In genomic region chr9:128946544-128946943, GRCh38 we compare ENCODE assay signal across 8 cellular contexts. TPM values are rescaled to one million over a fixed set of nuclear protein-coding genes. Genes with fewer than 3 reads are reported as not detected.
A peak's percentile ranks its signal among the peaks of the same experiment; 100 is the strongest.
DNase-seq lines count a peak whose midpoint lies in the region; ATAC-seq, FAIRE-seq and TF ChIP-seq lines count a peak whose summit lies in the region.

No MANE protein-coding gene starts in this region.

- H4K20me1 ChIP-seq in DOHH2 (ENCODE audit: control insufficient read depth, insufficient read depth, low read depth, low read length), result no peaks in the 10 kb centered on the region

- FAIRE-seq in frontal cortex (lab: Jason Lieb, UNC), result no peak

- no peak for TF ChIP-seq EP300 in esophagus muscularis mucosa (IDR thresholded peaks at IDR 0.05)

- H3K9me3 ChIP-seq in DOHH2 (ENCODE audit: control insufficient read depth, insufficient read depth, low read length), result no peaks in the 10 kb centered on the region
- no peaks in the 10 kb centered on the region for H3K9me3 ChIP-seq in RWPE2 (ENCODE audit: severe bottlenecking)
- no peaks in the 10 kb centered on the region for H3K9me3 ChIP-seq in esophagus muscularis mucosa
- H3K9me3 ChIP-seq in trophoblast cell (ENCODE audit: insufficient read depth, low read depth, low read length), result no peaks in the 10 kb centered on the region

- ATAC-seq in RWPE2 (ENCODE audit: low read depth), result no peak
- no peak for ATAC-seq in HG03095 (IDR thresholded peaks at IDR 0.05; ENCODE audit: unreplicated experiment)
- ATAC-seq in HG02884 (IDR thresholded peaks at IDR 0.05; ENCODE audit: unreplicated experiment), result no peak

- no peak overlapping the region for H2BK12ac ChIP-seq in trophoblast cell (ENCODE audit: low read length)

- H3K23ac ChIP-seq in trophoblast cell (ENCODE audit: low read length), result no peak overlapping the region

- H3K27ac ChIP-seq in DOHH2 (ENCODE audit: low read depth, low read length) (no peak overlapping the region), RWPE2 (ENCODE audit: poor library complexity, severe bottlenecking) (no peak overlapping the region), esophagus muscularis mucosa (replicated peaks in 1 of 4) (peak overlapping the region; percentile 92 to 99 (median 97)), trophoblast cell (ENCODE audit: low read depth, low read length) (no peak overlapping the region)

- 78% methylated on average over 8 of the region's 9 CpGs for WGBS in esophagus muscularis mucosa
- no CpG with 5 or more reads among the region's 9 CpGs for WGBS in trophoblast cell (ENCODE audit: extremely low coverage, insufficient coverage, insufficient read length)

- peak overlapping the region; percentile 29 for H3K4ac ChIP-seq in trophoblast cell (ENCODE audit: low read depth, low read length)

- H3K18ac ChIP-seq in trophoblast cell (ENCODE audit: low read length), result no peak overlapping the region

- H2BK5ac ChIP-seq in trophoblast cell (ENCODE audit: low read depth, low read length, poor library complexity), result no peak overlapping the region

- peak overlapping the region; percentile 93 for H3K4me3 ChIP-seq in DOHH2 (ENCODE audit: low read length)
- H3K4me3 ChIP-seq in RWPE2 (ENCODE audit: severe bottlenecking), result peak overlapping the region; percentile 69
- peak overlapping the region; percentile 86 to 98 (median 92) for H3K4me3 ChIP-seq in esophagus muscularis mucosa
- H3K4me3 ChIP-seq in trophoblast cell (ENCODE audit: low read depth, low read length), result peak overlapping the region; percentile 99

- H3K9ac ChIP-seq in trophoblast cell (ENCODE audit: low read length), result no peak overlapping the region

- intact Hi-C loops in esophagus muscularis mucosa (cut with DNase I), result no loop called here

- peak overlapping the region; percentile 83 for H3K4me2 ChIP-seq in DOHH2 (ENCODE audit: low read length)
- peak overlapping the region; percentile 80 for H3K4me2 ChIP-seq in trophoblast cell (ENCODE audit: low read length)

- H3K79me1 ChIP-seq in trophoblast cell (ENCODE audit: low read length), result peaks cover 11% of the 10 kb centered on the region

- H3K4me1 ChIP-seq in DOHH2 (ENCODE audit: control insufficient read depth, low read length), result peaks cover 14% of the 10 kb centered on the region
- H3K4me1 ChIP-seq in RWPE2 (ENCODE audit: insufficient read depth, poor library complexity, severe bottlenecking), result no peaks in the 10 kb centered on the region
- peaks cover 30 to 42% (median 38%) of the 10 kb centered on the region in 4 donors for H3K4me1 ChIP-seq in esophagus muscularis mucosa
- peaks cover 14 to 20% of the 10 kb centered on the region in 2 experiments for H3K4me1 ChIP-seq in trophoblast cell (ENCODE audit: control insufficient read depth in 1 of 2, insufficient read depth in 2 of 2, low read length in 2 of 2)

- peaks cover 49% of the 10 kb centered on the region for H3K79me2 ChIP-seq in DOHH2 (ENCODE audit: control insufficient read depth, low read length)
- H3K79me2 ChIP-seq in trophoblast cell (ENCODE audit: control insufficient read depth, insufficient read depth, low read length, poor library complexity), result peaks cover 10% of the 10 kb centered on the region

- TF ChIP-seq CTCF in DOHH2 (IDR thresholded peaks at IDR 0.05; ENCODE audit: low read depth, low read length, poor library complexity, severe bottlenecking) (no peak), RWPE2 (IDR thresholded peaks at IDR 0.05; ENCODE audit: poor library complexity, severe bottlenecking) (no peak), esophagus muscularis mucosa (IDR thresholded peaks at IDR 0.05) (no peak)

- H2AFZ ChIP-seq in trophoblast cell (ENCODE audit: insufficient read depth, low read length, poor library complexity), result no peak overlapping the region

- H3K27me3 ChIP-seq in DOHH2 (ENCODE audit: control insufficient read depth, low read length) (no peaks in the 10 kb centered on the region), RWPE2 (ENCODE audit: insufficient read depth, poor library complexity, severe bottlenecking) (no peaks in the 10 kb centered on the region), esophagus muscularis mucosa (no peaks in the 10 kb centered on the region), trophoblast cell (ENCODE audit: insufficient read depth, low read length) (no peaks in the 10 kb centered on the region)

- no peaks in the 10 kb centered on the region for H3K9me2 ChIP-seq in DOHH2 (replicated peaks; ENCODE audit: control insufficient read depth, low read length)

- H2AK5ac ChIP-seq in trophoblast cell (ENCODE audit: low read length), result peak overlapping the region; percentile 3

- DNase-seq in RWPE2 (ENCODE audit: low spot score) (no peak), esophagus muscularis mucosa (ENCODE audit: extremely low spot score) (no peak), trophoblast cell (no peak), NCI-H146 (lab: John Stamatoyannopoulos, UW) (no peak), frontal cortex (ENCODE audit: low spot score in 2 of 2) (no peak)

- no peak for TF ChIP-seq POLR2A in esophagus muscularis mucosa (IDR thresholded peaks at IDR 0.05; ENCODE audit: low read depth)

- no peak overlapping the region for H3K14ac ChIP-seq in trophoblast cell (ENCODE audit: low read length)

- H2BK120ac ChIP-seq in trophoblast cell (ENCODE audit: insufficient read depth, low read length, poor library complexity), result no peak overlapping the region

- no peaks in the 10 kb centered on the region; the same call in 1 of the 2 replicates for H3F3A ChIP-seq in DOHH2 (ENCODE audit: control insufficient read depth, insufficient read depth)

- no peak overlapping the region for H4K12ac ChIP-seq in trophoblast cell (ENCODE audit: low read depth, low read length)

- no peak overlapping the region for H4K8ac ChIP-seq in trophoblast cell (ENCODE audit: low read depth, low read length)

- H4K91ac ChIP-seq in trophoblast cell (ENCODE audit: low read depth, low read length), result no peak overlapping the region

- peaks cover 27% of the 10 kb centered on the region for H3K36me3 ChIP-seq in DOHH2 (ENCODE audit: control insufficient read depth, low read length)
- H3K36me3 ChIP-seq in RWPE2 (ENCODE audit: low read depth), result peaks cover 26% of the 10 kb centered on the region
- H3K36me3 ChIP-seq in esophagus muscularis mucosa, result peaks cover 0 to 49% (median 33%) of the 10 kb centered on the region in 4 donors
- H3K36me3 ChIP-seq in trophoblast cell (ENCODE audit: control insufficient read depth in 1 of 2, insufficient read depth in 2 of 2, low read length in 2 of 2), result peaks cover 5 to 8% of the 10 kb centered on the region in 2 experiments

RNA-seq across cellular contexts. Expression of gene DOLK, which starts 0.9 kb away (rescaled TPM):
- total RNA-seq in esophagus muscularis mucosa (10 to 100 TPM; 10.4 to 20.7 (median 14.1) TPM), frontal cortex (18.3 TPM)
- 13.6 and 14.4 TPM in 2 replicates for polyA plus RNA-seq in trophoblast cell (2013)

RNA-seq across cellular contexts. Expression of gene NUP188, which starts 1.0 kb away (rescaled TPM):
- total RNA-seq in esophagus muscularis mucosa, result 10 to 100 TPM; 22.9 to 34.0 (median 29.4) TPM
- 17.7 and 18.2 TPM in 2 replicates for polyA plus RNA-seq in trophoblast cell (2013)
- total RNA-seq in frontal cortex, result 22.0 TPM

RNA-seq across cellular contexts. Expression of gene PHYHD1, which starts 25.8 kb away (rescaled TPM):
- 10 to 100 TPM; 10.4 to 22.3 (median 12.0) TPM for total RNA-seq in esophagus muscularis mucosa
- 11.4 TPM in 2 replicates for polyA plus RNA-seq in trophoblast cell (2013)
- total RNA-seq in frontal cortex, result 1.2 TPM

Comparison
In these comparisons a context has a peak if more than half of its experiments do, and no peak if none do; other contexts are left out.
1. H3K27ac ChIP-seq: peak in esophagus muscularis mucosa (4 of 4); none in DOHH2 (single experiment), RWPE2 (single experiment) and trophoblast cell (single experiment).
2. Peak in every context shown above with its lines, with median percentiles within 50 percentile points of each other: H3K4me3 ChIP-seq.